In the genomic region with DNA sequence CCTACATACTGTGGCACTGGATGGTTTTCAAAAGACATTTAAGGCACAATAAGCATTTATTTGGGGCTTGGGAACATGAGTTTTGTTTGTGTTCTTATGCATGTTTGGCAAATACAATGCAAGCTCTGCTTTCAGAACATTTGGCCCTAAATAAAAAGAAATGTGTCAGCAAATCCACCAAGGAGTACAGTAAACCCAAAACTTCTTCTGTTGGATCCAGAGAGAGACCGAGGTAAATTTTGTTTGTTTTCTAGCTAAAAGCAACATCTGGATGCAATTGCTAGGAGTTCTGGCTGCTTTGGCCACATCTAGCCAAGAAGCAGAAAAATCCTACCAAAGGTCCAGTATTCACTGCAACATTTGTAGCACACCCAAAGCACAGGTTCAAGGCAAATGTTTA, we compare ENCODE assay signal across 30 cellular contexts.
"Had no signal": no experiment of that assay in that cellular context is flagged by ENCODE, and none has a peak within 500 bp of the region (broad histone marks: within the 10 kb centered on the region; RNA-seq: fewer than 3 reads in every experiment).

No MANE protein-coding gene starts in this region.

- ATAC-seq: left colon; left lung; lower lobe of right lung; natural killer cell; right lobe of liver; stimulated activated effector memory CD8-positive, alpha-beta T cell treated with anti-CD3 and anti-CD28 coated beads, Interleukin-12 subunit alpha, Interleukin-12 subunit beta, amount 100 ng/mL, for 72 hours; upper lobe of right lung had no signal

- H3K9me3 ChIP-seq: left lung, lower lobe of right lung, neutrophil, right atrium auricular region, right lobe of liver, suprapubic skin, thoracic aorta, upper lobe of right lung, uterus had no signal

- H3K27ac ChIP-seq: left lung, lower lobe of right lung, neural progenitor cell, neutrophil, right atrium auricular region, right lobe of liver, skin epidermis, suprapubic skin, thoracic aorta, tibial artery, upper lobe of right lung, uterus had no signal

- H3K27me3 ChIP-seq: left lung, neural progenitor cell, neutrophil, right atrium auricular region, right lobe of liver, suprapubic skin, tibial artery, upper lobe of right lung, uterus had no signal

- FAIRE-seq: islet of Langerhans, kidney had no signal

- H3K9ac ChIP-seq: neural progenitor cell had no signal

- H3K4me2 ChIP-seq: neural progenitor cell had no signal

- DNase-seq: hypothalamus; immature natural killer cell; kidney; left colon; left lung; lower lobe of right lung; mammary epithelial cell; mesenchymal stem cell; naive B cell; natural killer cell; nephron progenitor cell; occipital lobe; right lobe of liver; stimulated activated CD4-positive, alpha-beta T cell treated with anti-CD3 and anti-CD28 coated beads, Interleukin-12 subunit alpha, Interleukin-12 subunit beta, amount 100 ng/mL, for 4 hours; stimulated activated CD4-positive, alpha-beta T cell treated with anti-CD3 and anti-CD28 coated beads, Interleukin-15, amount 100 ng/mL, for 24 hours; stimulated activated CD4-positive, alpha-beta T cell treated with anti-CD3 and anti-CD28 coated beads, Interleukin-2, amount 100 ng/mL, for 24 hours; stimulated activated CD4-positive, alpha-beta T cell treated with anti-CD3 and anti-CD28 coated beads, Interleukin-4, amount 100 ng/mL, for 1 hour; stimulated activated naive CD4-positive, alpha-beta T cell; tibial artery; trophoblast cell; upper lobe of right lung; uterus had no signal

- H3K36me3 ChIP-seq: left lung, lower lobe of right lung, neural progenitor cell, neutrophil, right atrium auricular region, right lobe of liver, suprapubic skin, thoracic aorta, tibial artery, upper lobe of right lung, uterus had no signal

- H3K4me3 ChIP-seq: left lung, lower lobe of right lung, neural progenitor cell, right atrium auricular region, right lobe of liver, skin epidermis, suprapubic skin, thoracic aorta, tibial artery, upper lobe of right lung, uterus had no signal

- H3K4me1 ChIP-seq: left lung, lower lobe of right lung, neural progenitor cell, right atrium auricular region, right lobe of liver, suprapubic skin, upper lobe of right lung, uterus had no signal
